8 cellular contexts compared by ENCODE assay signal in genomic region chr19:6800991-6801396, GRCh38. TPM values are rescaled to one million over a fixed set of nuclear protein-coding genes. Genes with fewer than 3 reads are reported as not detected.
A peak's percentile ranks its signal among the peaks of the same experiment; 100 is the strongest.
DNase-seq lines count a peak whose midpoint lies in the region; FAIRE-seq and TF ChIP-seq lines count a peak whose summit lies in the region.

No MANE protein-coding gene starts in this region.

- H3K4me3 Mint-ChIP-seq in Calu3 (ENCODE audit: low read depth, unreplicated experiment) = peak overlapping the region; percentile 81

- peak overlapping the region; percentile 51 for H3K56ac ChIP-seq in mesendoderm (ENCODE audit: low read length)

- H3K79me1 ChIP-seq in mesendoderm (ENCODE audit: low read length) = no peaks in the 10 kb centered on the region

- no peaks in the 10 kb centered on the region for H3K36me3 ChIP-seq in HUES6 (ENCODE audit: control insufficient read depth, insufficient read depth, low read length)
- H3K36me3 ChIP-seq in ascending aorta = no peaks in the 10 kb centered on the region
- H3K36me3 ChIP-seq in mesendoderm (ENCODE audit: control insufficient read depth, insufficient read depth, low read length) = no peaks in the 10 kb centered on the region
- H3K36me3 ChIP-seq in ovary = no peaks in the 10 kb centered on the region

- no peak overlapping the region for H3K23ac ChIP-seq in mesendoderm (ENCODE audit: low read length)

- H3K9me3 ChIP-seq in HUES6 (ENCODE audit: control insufficient read depth, insufficient read depth, low read depth, low read length) = 0 out of 2 replicates have a peak, but pooled peaks cover 2% of the 10 kb centered on the region
- H3K9me3 ChIP-seq in ascending aorta = no peaks in the 10 kb centered on the region
- no peaks in the 10 kb centered on the region for H3K9me3 ChIP-seq in ovary

- peak overlapping the region; percentile 43 for H2BK5ac ChIP-seq in mesendoderm (ENCODE audit: low read length)

- H3K4me1 Mint-ChIP-seq in Calu3 (ENCODE audit: low read depth, unreplicated experiment) = peaks cover 33% of the 10 kb centered on the region

- no peak overlapping the region for H2BK120ac ChIP-seq in mesendoderm (ENCODE audit: low read depth, low read length)

- peaks cover 15% of the 10 kb centered on the region for H3K36me3 Mint-ChIP-seq in Calu3 (ENCODE audit: insufficient read depth, unreplicated experiment)

- no peak overlapping the region for H2BK15ac ChIP-seq in mesendoderm (replicated peaks; ENCODE audit: low read depth)

- DNase-seq in Calu3 = peak; percentile 79
- DNase-seq in ascending aorta (ENCODE audit: low spot score in 2 of 2) = no peak
- DNase-seq in mesendoderm = peak; percentile 42
- DNase-seq in iPS-NIHi11 (ENCODE audit: low spot score) = no peak
- DNase-seq in GM12892 (ENCODE audit: insufficient read length) = no peak
- no peak for DNase-seq in OCI-M1 (lab: John Stamatoyannopoulos, UW)
- DNase-seq in ovary = no peak

- peak overlapping the region; percentile 56 for H3K9ac ChIP-seq in HUES6 (ENCODE audit: low read length)
- peak overlapping the region; percentile 8 for H3K9ac ChIP-seq in mesendoderm (ENCODE audit: low read length)

- no peak overlapping the region for H4K8ac ChIP-seq in mesendoderm (ENCODE audit: low read depth, low read length)

- H3K4me3 ChIP-seq in HUES6 (ENCODE audit: low read depth, low read length) (peak overlapping the region; percentile 31; the same call in 1 of the 2 replicates), ascending aorta (peak overlapping the region in 1 of 2 donors; percentile 53), mesendoderm (ENCODE audit: low read length) (no peak overlapping the region), ovary (no peak overlapping the region)

- H3K27ac ChIP-seq in HUES6 (ENCODE audit: low read depth, low read length) (peak overlapping the region; percentile 84), ascending aorta (peak overlapping the region; percentile 34 to 39), mesendoderm (ENCODE audit: low read depth, low read length) (no peak overlapping the region), ovary (no peak overlapping the region)

- no CpG with 5 or more reads among the region's 8 CpGs for WGBS in mesendoderm (ENCODE audit: extremely low coverage, insufficient coverage, low lambda C conversion rate)
- WGBS in ovary, 3 donors = 46 to 53% (median 51%) methylated on average over 8 of the region's 8 CpGs

- H3K27me3 Mint-ChIP-seq in Calu3 (ENCODE audit: unreplicated experiment) = no peaks in the 10 kb centered on the region

- intact Hi-C loops in Calu3 (cut with micrococcal nuclease; ENCODE audit: unreplicated experiment) (loop anchor here (2.0 to 10.0 kb wide), 3 partner anchors 34 to 66 kb away; partner anchors contain the start of genes GPR108, SH2D3A and TRIP10), ascending aorta (cut with DNase I) (no loop called here), ovary (cut with DNase I) (no loop called here)

- no TSS peak for BruUV-seq in Calu3 (replicated peaks; lab: Mats Ljungman, UMichigan)

- H3K79me2 ChIP-seq in mesendoderm (ENCODE audit: control insufficient read depth, insufficient read depth, low read length) = no peaks in the 10 kb centered on the region

- FAIRE-seq in GM12892 (lab: Jason Lieb, UNC) = no peak

- peak overlapping the region; percentile 19 for H3K18ac ChIP-seq in mesendoderm (ENCODE audit: low read length)

- no peak overlapping the region for H4K5ac ChIP-seq in mesendoderm (ENCODE audit: low read length)

- TF ChIP-seq POLR2A in GM12892 (IDR thresholded peaks at IDR 0.05; ENCODE audit: low read depth, low read length) (no peak), ovary (IDR thresholded peaks at IDR 0.05) (no peak)

- H3K4ac ChIP-seq in mesendoderm (ENCODE audit: low read depth, low read length) = peak overlapping the region; percentile 48

- H3K4me1 ChIP-seq in HUES6 (ENCODE audit: control insufficient read depth, insufficient read depth, low read length) = peaks cover 17% of the 10 kb centered on the region
- peaks cover 3 to 5% of the 10 kb centered on the region in 2 donors for H3K4me1 ChIP-seq in ascending aorta
- H3K4me1 ChIP-seq in mesendoderm (ENCODE audit: control insufficient read depth, low read depth, low read length) = peaks cover 2% of the 10 kb centered on the region
- no peaks in the 10 kb centered on the region for H3K4me1 ChIP-seq in ovary (ENCODE audit: insufficient read depth)

- H2AK5ac ChIP-seq in mesendoderm (ENCODE audit: low read length) = no peak overlapping the region

- TF ChIP-seq EP300 in ovary (IDR thresholded peaks at IDR 0.05) = no peak

- H3K4me2 ChIP-seq in mesendoderm (ENCODE audit: low read length) = no peak overlapping the region

- H3K27me3 ChIP-seq in HUES6 (ENCODE audit: control insufficient read depth, insufficient read depth, low read length) (no peaks in the 10 kb centered on the region), ascending aorta (no peaks in the 10 kb centered on the region), mesendoderm (ENCODE audit: insufficient read depth, low read length, poor library complexity) (no peaks in the 10 kb centered on the region), ovary (no peaks in the 10 kb centered on the region)

- no peak for TF ChIP-seq CTCF in Calu3 (IDR thresholded peaks at IDR 0.05; ENCODE audit: unreplicated experiment)
- no peak for TF ChIP-seq CTCF in ascending aorta (IDR thresholded peaks at IDR 0.05)
- TF ChIP-seq CTCF in ovary (IDR thresholded peaks at IDR 0.05) = no peak

- peak overlapping the region; percentile 99 for H3K27ac Mint-ChIP-seq in Calu3 (ENCODE audit: unreplicated experiment)

- no peaks in the 10 kb centered on the region for H3K9me3 Mint-ChIP-seq in Calu3 (ENCODE audit: low read depth, unreplicated experiment)

- CTCF ChIA-PET in Calu3 (lab: Charles Lee) = interaction anchor here (0.5 to 1.3 kb wide), 4 partner anchors 33 to 64 kb away, joined by 3 to 10 read pairs (median 5); no protein-coding TSS in a partner anchor

RNA-seq across cellular contexts. Expression of gene VAV1, which starts 28.5 kb away (rescaled TPM):
- total RNA-seq in Calu3 (2022) = 0.28 and 0.37 TPM in 2 replicates
- 4.4 TPM for total RNA-seq in ascending aorta
- 1.0 TPM for polyA plus RNA-seq in mesendoderm (2013, experiment 1 of 2)
- polyA plus RNA-seq in mesendoderm (2013, experiment 2 of 2) = 0.92 TPM
- 30.2 TPM for polyA plus RNA-seq in GM12892 (2012; ENCODE audit: missing spikeins)
- 1 to 10 TPM in 5 of 7 donors, under 1 TPM in 2; 0.71 to 5.0 (median 2.0) TPM for total RNA-seq in ovary
- polyA plus RNA-seq in ovary = 1 to 10 TPM; 1.1 to 3.6 TPM

RNA-seq across cellular contexts. Expression of gene SH2D3A, which starts 33.8 kb away (rescaled TPM):
- total RNA-seq in Calu3 (2022) = 62.0 and 64.0 TPM in 2 replicates
- not detected for total RNA-seq in ascending aorta
- 39.0 TPM for polyA plus RNA-seq in mesendoderm (2013, experiment 1 of 2)
- 41.0 TPM for polyA plus RNA-seq in mesendoderm (2013, experiment 2 of 2)
- polyA plus RNA-seq in GM12892 (2012; ENCODE audit: missing spikeins) = 4.0 TPM
- total RNA-seq in ovary = 10 to 100 TPM in 1 of 7 donors, 1 to 10 TPM in 4, under 1 TPM in 2; 0.18 to 18.3 (median 1.6) TPM
- under 1 TPM in 1 of 2 donors, not detected in 1; 0.25 TPM for polyA plus RNA-seq in ovary

Comparison
In these comparisons a context has a peak if more than half of its experiments do, and no peak if none do; other contexts are left out.
1. DNase-seq: peak in Calu3 (single experiment) and mesendoderm (single experiment); none in ascending aorta (0 of 2), iPS-NIHi11 (single experiment), GM12892 (single experiment), OCI-M1 (single experiment) and ovary (0 of 5).
2. H3K27ac ChIP-seq: peak in HUES6 (single experiment) and ascending aorta (2 of 2); none in mesendoderm (single experiment) and ovary (0 of 2).